ENCODE assay signal across 20 cellular contexts in genomic region chr6:17454316-17455005, GRCh38.
A peak's percentile ranks its signal among the peaks of the same experiment; 100 is the strongest.
DNase-seq lines count a peak whose midpoint lies in the region; ATAC-seq and TF ChIP-seq lines count a peak whose summit lies in the region.
"Had no signal": no experiment of that assay in that cellular context is flagged by ENCODE, and none has a peak within 500 bp of the region (broad histone marks: within the 10 kb centered on the region; RNA-seq: fewer than 3 reads in every experiment).

No MANE protein-coding gene starts in this region.

- H3K27ac ChIP-seq in OCI-LY7 (ENCODE audit: low read depth, low read length, poor library complexity, severe bottlenecking), result no peak overlapping the region
- H3K27ac ChIP-seq: hepatocyte had no signal

- no peaks in the 10 kb centered on the region for H3K4me1 ChIP-seq in OCI-LY7 (ENCODE audit: insufficient read depth, low read length, poor library complexity, severe bottlenecking)
- H3K4me1 ChIP-seq: BE2C had no signal

- H3K9me3 Mint-ChIP-seq in HFFc6, result no peaks in the 10 kb centered on the region
- H3K9me3 Mint-ChIP-seq: activated naive CD4-positive, alpha-beta T cell treated with anti-CD3 and anti-CD28 coated beads, Interleukin-2, amount 50 U/mL, for 24 hours; stimulated activated naive B cell treated with anti-CD40 and anti-IgM and Interleukin-4, amounts not matched to agents 10 μg/mL and 1 μg/mL and 100 μg/mL, for 72 hours had no signal

- no peak for ATAC-seq in HG03460 (IDR thresholded peaks at IDR 0.05; ENCODE audit: unreplicated experiment)
- ATAC-seq: GM12878; left lobe of liver; naive thymus-derived CD4-positive, alpha-beta T cell; stimulated activated naive B cell treated with anti-CD40 and anti-IgM and Interleukin-4, amounts not matched to agents 10 μg/mL and 1 μg/mL and 100 μg/mL, for 72 hours; T-helper 17 cell had no signal

- POLR2A ChIA-PET in OCI-LY7 (lab: Charles Lee), result interaction anchor here (0.7 kb wide), 2 partner anchors 557 to 1871 kb away, joined by 4 to 5 read pairs; no protein-coding TSS in a partner anchor

- peak; percentile 82 for DNase-seq in AG09309 (ENCODE audit: low read depth)
- DNase-seq in HFFc6, result peak; percentile 94
- peak; percentile 69 for DNase-seq in fibroblast of peridontal ligament (ENCODE audit: extremely low read depth)
- peak; percentile 97 for DNase-seq in retinal pigment epithelial cell (ENCODE audit: low read depth)
- DNase-seq in OCI-LY7 (ENCODE audit: low spot score), result no peak
- no peak for DNase-seq in GM20000 (ENCODE audit: low spot score)
- DNase-seq in activated effector memory CD4-positive, alpha-beta T cell treated with anti-CD3 and anti-CD28 coated beads, Interleukin-2, amount 50 U/mL, for 16 hours, result no peak
- DNase-seq: activated CD8-positive, alpha-beta memory T cell treated with anti-CD3 and anti-CD28 coated beads, Interleukin-2, amount 50 U/mL, for 48 hours; BE2C; DMS79; naive thymus-derived CD4-positive, alpha-beta T cell; NCI-H2081; retina; stimulated activated naive B cell treated with anti-CD40 and anti-IgM and Interleukin-4, amounts not matched to agents 10 μg/mL and 1 μg/mL and 100 μg/mL, for 72 hours; T-helper 17 cell had no signal

- peak overlapping the region; percentile 79 for H3K4me3 Mint-ChIP-seq in HFFc6
- H3K4me3 Mint-ChIP-seq: activated naive CD4-positive, alpha-beta T cell treated with anti-CD3 and anti-CD28 coated beads, Interleukin-2, amount 50 U/mL, for 24 hours; naive thymus-derived CD4-positive, alpha-beta T cell; stimulated activated naive B cell treated with anti-CD40 and anti-IgM and Interleukin-4, amounts not matched to agents 10 μg/mL and 1 μg/mL and 100 μg/mL, for 72 hours; T-helper 17 cell had no signal

- intact Hi-C loops in OCI-LY7 (cut with micrococcal nuclease; ENCODE audit: unreplicated experiment), result no loop called here

- H3K9me2 ChIP-seq in OCI-LY7 (ENCODE audit: insufficient read depth, low read length), result no peaks in the 10 kb centered on the region

- no peaks in the 10 kb centered on the region for H4K20me1 ChIP-seq in OCI-LY7 (ENCODE audit: insufficient read depth, low read length)

- no peaks in the 10 kb centered on the region for H3K79me2 ChIP-seq in OCI-LY7 (ENCODE audit: insufficient read depth, low read depth, low read length)
- H3K79me2 ChIP-seq: hepatocyte had no signal

- no peaks in the 10 kb centered on the region for H3K9me3 ChIP-seq in OCI-LY7 (ENCODE audit: low read length)
- H3K9me3 ChIP-seq: BE2C had no signal

- peaks cover 93% of the 10 kb centered on the region for H3K4me1 Mint-ChIP-seq in HFFc6 (ENCODE audit: low read depth)
- H3K4me1 Mint-ChIP-seq: activated naive CD4-positive, alpha-beta T cell treated with anti-CD3 and anti-CD28 coated beads, Interleukin-2, amount 50 U/mL, for 24 hours; T-helper 17 cell had no signal

- BruUV-seq in OCI-LY7 (replicated peaks; lab: Mats Ljungman, UMichigan), result no TSS peak

- H3K36me3 Mint-ChIP-seq in HFFc6 (ENCODE audit: low read depth), result peaks cover 46% of the 10 kb centered on the region
- H3K36me3 Mint-ChIP-seq: activated naive CD4-positive, alpha-beta T cell treated with anti-CD3 and anti-CD28 coated beads, Interleukin-2, amount 50 U/mL, for 24 hours; naive thymus-derived CD4-positive, alpha-beta T cell; stimulated activated naive B cell treated with anti-CD40 and anti-IgM and Interleukin-4, amounts not matched to agents 10 μg/mL and 1 μg/mL and 100 μg/mL, for 72 hours had no signal

- H3K27me3 Mint-ChIP-seq in HFFc6 (ENCODE audit: insufficient read depth), result no peaks in the 10 kb centered on the region; the same call in 1 of the 2 replicates
- H3K27me3 Mint-ChIP-seq: stimulated activated naive B cell treated with anti-CD40 and anti-IgM and Interleukin-4, amounts not matched to agents 10 μg/mL and 1 μg/mL and 100 μg/mL, for 72 hours had no signal

- peak overlapping the region; percentile 94 for H3K27ac Mint-ChIP-seq in HFFc6
- H3K27ac Mint-ChIP-seq: activated naive CD4-positive, alpha-beta T cell treated with anti-CD3 and anti-CD28 coated beads, Interleukin-2, amount 50 U/mL, for 24 hours; naive thymus-derived CD4-positive, alpha-beta T cell; stimulated activated naive B cell treated with anti-CD40 and anti-IgM and Interleukin-4, amounts not matched to agents 10 μg/mL and 1 μg/mL and 100 μg/mL, for 72 hours; T-helper 17 cell had no signal

- H3K4me2 ChIP-seq in OCI-LY7 (ENCODE audit: low read length), result no peak overlapping the region
- H3K4me2 ChIP-seq: hepatocyte had no signal

- TF ChIP-seq CTCF in AG09309 (IDR thresholded peaks at IDR 0.05; ENCODE audit: control insufficient read depth, insufficient read depth, low read depth, low read length, missing control alignments) (no peak), HFFc6 (IDR thresholded peaks at IDR 0.05) (no peak), retinal pigment epithelial cell (conservative IDR thresholded peaks at IDR 0.05; ENCODE audit: low read depth, low read length) (no peak), OCI-LY7 (conservative IDR thresholded peaks at IDR 0.05; ENCODE audit: low read length) (no peak), GM20000 (IDR thresholded peaks at IDR 0.05; ENCODE audit: extremely low read depth, missing control alignments) (no peak)

- H3K4me3 ChIP-seq in AG09309 (ENCODE audit: control insufficient read depth, low read depth, low read length) (no peak overlapping the region; the same call in none of the 2 replicates), retinal pigment epithelial cell (ENCODE audit: low read length) (no peak overlapping the region), OCI-LY7 (ENCODE audit: low read depth, low read length, poor library complexity, severe bottlenecking) (no peak overlapping the region)
- H3K4me3 ChIP-seq: GM12878, hepatocyte had no signal

- CTCF ChIA-PET in OCI-LY7 (lab: Charles Lee; ENCODE audit: unreplicated experiment), result no interaction called here

- H2AFZ ChIP-seq in OCI-LY7 (ENCODE audit: low read length), result no peak overlapping the region
- H2AFZ ChIP-seq: hepatocyte had no signal

- H3K36me3 ChIP-seq in OCI-LY7 (ENCODE audit: insufficient read depth, low read length), result no peaks in the 10 kb centered on the region
- H3K36me3 ChIP-seq: BE2C had no signal

Comparison
In these comparisons a context has a peak if more than half of its experiments do, and no peak if none do; other contexts are left out.
1. DNase-seq: peak in AG09309 (single experiment), HFFc6 (single experiment), fibroblast of peridontal ligament (single experiment) and retinal pigment epithelial cell (single experiment); none in OCI-LY7 (single experiment), GM20000 (single experiment) and activated effector memory CD4-positive, alpha-beta T cell treated with anti-CD3 and anti-CD28 coated beads, Interleukin-2, amount 50 U/mL, for 16 hours (single experiment).